In genomic region chr9:16521868-16522381, GRCh38 we compare ENCODE assay signal across 10 cellular contexts.
DNase-seq lines count a peak whose midpoint lies in the region; ATAC-seq, FAIRE-seq and TF ChIP-seq lines count a peak whose summit lies in the region.
"Had no signal": no experiment of that assay in that cellular context is flagged by ENCODE, and none has a peak within 500 bp of the region (broad histone marks: within the 10 kb centered on the region; RNA-seq: fewer than 3 reads in every experiment).

No MANE protein-coding gene starts in this region.

- no peak overlapping the region for H3K9ac ChIP-seq in endothelial cell of umbilical vein (replicated peaks; ENCODE audit: extremely low read depth, insufficient read depth, low read length)

- peaks cover 4% of the 10 kb centered on the region for H3K79me2 ChIP-seq in endothelial cell of umbilical vein (ENCODE audit: control insufficient read depth, insufficient read depth, low read length)

- TF ChIP-seq CTCF in AG04450 (IDR thresholded peaks at IDR 0.05; ENCODE audit: low read depth, low read length): no peak
- no peak for TF ChIP-seq CTCF in endothelial cell of umbilical vein (IDR thresholded peaks at IDR 0.05; ENCODE audit: extremely low read depth in 1 of 2, insufficient read depth in 1 of 2, low read depth in 1 of 2, low read length in 2 of 2)
- no peak for TF ChIP-seq CTCF in mesothelial cell of epicardium (IDR thresholded peaks at IDR 0.05; ENCODE audit: unreplicated experiment)

- H3K36me3 ChIP-seq in endothelial cell of umbilical vein (ENCODE audit: control insufficient read depth in 2 of 2, extremely low read depth in 1 of 2, insufficient read depth in 2 of 2, low read length in 2 of 2): no peaks in the 10 kb centered on the region

- H2AFZ ChIP-seq in endothelial cell of umbilical vein (ENCODE audit: low read depth, low read length): peak overlapping the region; percentile 8

- peak overlapping the region; percentile 91 for H3K27ac Mint-ChIP-seq in mesothelial cell of epicardium

- dilution Hi-C loops in endothelial cell of umbilical vein (cut with MboI; ENCODE audit: extremely low pct_ligation_motif_present, low sequenced_read_pairs): no loop called here

- H3K4me1 Mint-ChIP-seq in mesothelial cell of epicardium: peaks cover 47% of the 10 kb centered on the region

- H3K4me3 Mint-ChIP-seq in mesothelial cell of epicardium: peak overlapping the region; percentile 9

- H3K27me3 Mint-ChIP-seq in mesothelial cell of epicardium (ENCODE audit: low read depth): no peaks in the 10 kb centered on the region

- intact Hi-C loops in endothelial cell of umbilical vein (cut with micrococcal nuclease): no loop called here

- H3K4me2 ChIP-seq in endothelial cell of umbilical vein (ENCODE audit: insufficient read depth, low read length): peak overlapping the region; percentile 1

- H3K4me1 ChIP-seq in endothelial cell of umbilical vein (ENCODE audit: control insufficient read depth, extremely low read depth, insufficient read depth, low read length): peaks cover 51% of the 10 kb centered on the region

- no peaks in the 10 kb centered on the region for H3K9me3 ChIP-seq in AG04450 (ENCODE audit: control insufficient read depth, insufficient read depth, low read length)
- no peaks in the 10 kb centered on the region for H3K9me3 ChIP-seq in endothelial cell of umbilical vein (replicated peaks; ENCODE audit: control insufficient read depth, insufficient read depth, low read length)

- H3K27ac ChIP-seq in AG04450 (ENCODE audit: low read depth, low read length) (peak overlapping the region; percentile 89), endothelial cell of umbilical vein (ENCODE audit: insufficient read depth, low read depth, low read length) (peak overlapping the region; percentile 46)
- H3K27ac ChIP-seq: C4-2B had no signal

- no peaks in the 10 kb centered on the region for H4K20me1 ChIP-seq in endothelial cell of umbilical vein (replicated peaks; ENCODE audit: control insufficient read depth, extremely low read depth, insufficient read depth, low read length)

- no peaks in the 10 kb centered on the region for H3K36me3 Mint-ChIP-seq in mesothelial cell of epicardium

- POLR2A ChIA-PET in AG04450 (lab: Yijun Ruan, JAX): interaction anchor here (0.6 to 1.1 kb wide), 3 partner anchors 11 to 183 kb away, joined by 3 to 6 read pairs (median 5); no protein-coding TSS in a partner anchor
- POLR2A ChIA-PET in endothelial cell of umbilical vein (lab: Charles Lee): interaction anchor here (0.5 to 0.7 kb wide), 2 partner anchors 9 to 11 kb away, joined by 3 to 5 read pairs; no protein-coding TSS in a partner anchor

- no TSS peak for BruUV-seq in endothelial cell of umbilical vein (replicated peaks; lab: Mats Ljungman, UMichigan)

- H3K27me3 ChIP-seq in AG04450 (ENCODE audit: control insufficient read depth, insufficient read depth, low read length): no peaks in the 10 kb centered on the region
- H3K27me3 ChIP-seq in endothelial cell of umbilical vein (ENCODE audit: control insufficient read depth in 2 of 2, insufficient read depth in 2 of 2, low read length in 2 of 2): no peaks in the 10 kb centered on the region

- DNase-seq in AG04450 (ENCODE audit: low read depth, low spot score) (no peak), NCI-H226 (peak; percentile 74), endothelial cell of umbilical vein (ENCODE audit: low read depth, low spot score) (peak; percentile 71), mesothelial cell of epicardium (ENCODE audit: low spot score in 2 of 2, unreplicated experiment in 2 of 2) (no peak), NCI-H128 (lab: John Stamatoyannopoulos, UW; ENCODE audit: unreplicated experiment) (no peak), D341Med (ENCODE audit: low spot score) (no peak)
- no peak for DNase-seq in activated CD4-positive, alpha-beta T cell treated with anti-CD3 and anti-CD28 coated beads for 1 hour
- DNase-seq: NCI-H2081 had no signal

- no peak overlapping the region for H3K4me3 ChIP-seq in AG04450 (ENCODE audit: low read depth, low read length)
- no peak overlapping the region for H3K4me3 ChIP-seq in endothelial cell of umbilical vein (replicated peaks in 1 of 3; ENCODE audit: insufficient read depth in 1 of 3, low read depth in 1 of 3, low read length in 3 of 3)

- CTCF ChIA-PET in AG04450 (lab: Charles Lee): no interaction called here
- CTCF ChIA-PET in endothelial cell of umbilical vein (lab: Charles Lee): interaction anchor here (0.8 to 1.3 kb wide), 6 partner anchors 10 to 204 kb away, joined by 3 to 5 read pairs (median 4); no protein-coding TSS in a partner anchor

- peak; percentile 18 for FAIRE-seq in endothelial cell of umbilical vein (lab: Jason Lieb, UNC)

- TF ChIP-seq POLR2A in endothelial cell of umbilical vein (IDR thresholded peaks at IDR 0.05; ENCODE audit: low read depth, low read length): no peak

- no peaks in the 10 kb centered on the region for H3K9me1 ChIP-seq in endothelial cell of umbilical vein (replicated peaks; ENCODE audit: control insufficient read depth, extremely low read depth, insufficient read depth, low read length)

- H3K9me3 Mint-ChIP-seq in mesothelial cell of epicardium: no peaks in the 10 kb centered on the region

- ATAC-seq in HG03095 (IDR thresholded peaks at IDR 0.05; ENCODE audit: unreplicated experiment): no peak

TF ChIP-seq in endothelial cell of umbilical vein, 7 proteins besides CTCF, POLR2A, EP300 and RAD21:
- TF ChIP-seq POLR2AphosphoS5 (IDR thresholded peaks at IDR 0.05; ENCODE audit: insufficient read depth, low read depth, low read length): no peak
- no peak for TF ChIP-seq JUN (IDR thresholded peaks at IDR 0.05; ENCODE audit: borderline replicate concordance, insufficient read depth, insufficient read length, low read depth)
- no peak for TF ChIP-seq EZH2 (IDR thresholded peaks at IDR 0.05; ENCODE audit: borderline replicate concordance, low read depth, low read length, severe bottlenecking)
- TF ChIP-seq FOS (IDR thresholded peaks at IDR 0.05; ENCODE audit: borderline replicate concordance, insufficient read depth, low read length): no peak
- no peak for TF ChIP-seq MAX (IDR thresholded peaks at IDR 0.05; ENCODE audit: insufficient read depth, insufficient read length)
- no peak for TF ChIP-seq GATA2 (IDR thresholded peaks at IDR 0.05; ENCODE audit: insufficient read depth, insufficient read length, low read depth, low read length)
- no peak for TF ChIP-seq MYC (IDR thresholded peaks at IDR 0.05; ENCODE audit: low read depth, low read length)

Comparison
In these comparisons a context has a peak if more than half of its experiments do, and no peak if none do; other contexts are left out.
1. DNase-seq: peak in NCI-H226 (single experiment) and endothelial cell of umbilical vein (single experiment); none in AG04450 (single experiment), mesothelial cell of epicardium (0 of 2), activated CD4-positive, alpha-beta T cell treated with anti-CD3 and anti-CD28 coated beads for 1 hour (single experiment), NCI-H128 (single experiment) and D341Med (single experiment).